9 cellular contexts compared by ENCODE assay signal in genomic region chr15:88634449-88634848, GRCh38. TPM values are rescaled to one million over a fixed set of nuclear protein-coding genes. Genes with fewer than 3 reads are reported as not detected.
DNase-seq lines count a peak whose midpoint lies in the region; ATAC-seq lines count a peak whose summit lies in the region.
"Had no signal": no experiment of that assay in that cellular context is flagged by ENCODE, and none has a peak within 500 bp of the region (broad histone marks: within the 10 kb centered on the region; RNA-seq: fewer than 3 reads in every experiment).

No MANE protein-coding gene starts in this region.

- peaks cover 62% of the 10 kb centered on the region for H3K36me3 ChIP-seq in KOPT-K1 (ENCODE audit: insufficient read depth, low read length)

- peaks cover 70% of the 10 kb centered on the region for H3K4me1 Mint-ChIP-seq in T-helper 1 cell treated with Interleukin-12 subunit alpha and Interleukin-12 subunit beta and Interleukin-4 antibody, amounts not matched to agents 30 μg/mL and 1 μg/mL, for 36 hours (ENCODE audit: low read depth)

- no peaks in the 10 kb centered on the region for H3K9me3 Mint-ChIP-seq in T-helper 1 cell treated with Interleukin-12 subunit alpha and Interleukin-12 subunit beta and Interleukin-4 antibody, amounts not matched to agents 30 μg/mL and 1 μg/mL, for 36 hours
- H3K9me3 Mint-ChIP-seq in activated naive CD4-positive, alpha-beta T cell treated with anti-CD3 and anti-CD28 coated beads, Interleukin-2, amount 50 U/mL, for 72 hours = no peaks in the 10 kb centered on the region

- H3K9me3 ChIP-seq in KOPT-K1 (ENCODE audit: insufficient read depth, low read length, poor library complexity, severe bottlenecking) = no peaks in the 10 kb centered on the region

- peaks cover 48% of the 10 kb centered on the region for H3K36me3 Mint-ChIP-seq in T-helper 1 cell treated with Interleukin-12 subunit alpha and Interleukin-12 subunit beta and Interleukin-4 antibody, amounts not matched to agents 30 μg/mL and 1 μg/mL, for 36 hours (ENCODE audit: low read depth)
- H3K36me3 Mint-ChIP-seq in activated naive CD4-positive, alpha-beta T cell treated with anti-CD3 and anti-CD28 coated beads, Interleukin-2, amount 50 U/mL, for 72 hours = peaks cover 24 to 56% of the 10 kb centered on the region in 2 donors

- in situ Hi-C loops in G401 (cut with HindIII; ENCODE audit: low sequenced_read_pairs) = no loop called here

- ATAC-seq in activated naive CD4-positive, alpha-beta T cell treated with anti-CD3 and anti-CD28 coated beads, Interleukin-2, amount 50 U/mL, for 72 hours = no peak
- ATAC-seq in GM21423 (IDR thresholded peaks at IDR 0.05; ENCODE audit: unreplicated experiment) = no peak

- DNase-seq in T-helper 1 cell (no peak), dermis blood vessel endothelial cell (no peak), G401 (ENCODE audit: low spot score) (no peak)
- DNase-seq in activated naive CD4-positive, alpha-beta T cell treated with anti-CD3 and anti-CD28 coated beads, Interleukin-2, amount 50 U/mL, for 72 hours (ENCODE audit: low spot score in 2 of 2) = no peak
- DNase-seq: NCI-H345 had no signal

- H3K27me3 Mint-ChIP-seq in T-helper 1 cell treated with Interleukin-12 subunit alpha and Interleukin-12 subunit beta and Interleukin-4 antibody, amounts not matched to agents 30 μg/mL and 1 μg/mL, for 36 hours (ENCODE audit: low read depth) = no peaks in the 10 kb centered on the region

- peak overlapping the region; percentile 60 for H3K27ac ChIP-seq in KOPT-K1 (ENCODE audit: low read depth, low read length, poor library complexity, severe bottlenecking)
- H3K27ac ChIP-seq in skin epidermis = peak overlapping the region in 12 of 21 experiments; percentile 4 to 97 (median 74)

- H3K4me3 Mint-ChIP-seq in T-helper 1 cell treated with Interleukin-12 subunit alpha and Interleukin-12 subunit beta and Interleukin-4 antibody, amounts not matched to agents 30 μg/mL and 1 μg/mL, for 36 hours = no peak overlapping the region

- H3K4me3 ChIP-seq in skin epidermis = no peak overlapping the region

- peak overlapping the region; percentile 64 for H3K27ac Mint-ChIP-seq in T-helper 1 cell treated with Interleukin-12 subunit alpha and Interleukin-12 subunit beta and Interleukin-4 antibody, amounts not matched to agents 30 μg/mL and 1 μg/mL, for 36 hours
- peak overlapping the region; percentile 32 to 84 for H3K27ac Mint-ChIP-seq in activated naive CD4-positive, alpha-beta T cell treated with anti-CD3 and anti-CD28 coated beads, Interleukin-2, amount 50 U/mL, for 72 hours

RNA-seq across cellular contexts. Expression of gene ISG20, which starts 4.4 kb away (rescaled TPM):
- 100 to 1,000 TPM in 1 of 2 donors, 10 to 100 TPM in 1; 53.9 to 118 TPM for total RNA-seq in activated naive CD4-positive, alpha-beta T cell treated with anti-CD3 and anti-CD28 coated beads, Interleukin-2, amount 50 U/mL, for 72 hours
- 22.2 and 49.4 TPM in 2 replicates for total RNA-seq in dermis blood vessel endothelial cell
- 6.6 and 12.5 TPM in 2 replicates for total RNA-seq in G401 (2014; rRNA removed; shearing (Covaris generic))

RNA-seq across cellular contexts. Expression of gene AEN, which starts 13.3 kb away (rescaled TPM):
- 100 to 1,000 TPM in 1 of 2 donors, 10 to 100 TPM in 1; 24.2 to 122 TPM for total RNA-seq in activated naive CD4-positive, alpha-beta T cell treated with anti-CD3 and anti-CD28 coated beads, Interleukin-2, amount 50 U/mL, for 72 hours
- 58.9 and 73.0 TPM in 2 replicates for total RNA-seq in dermis blood vessel endothelial cell
- 112 and 148 TPM in 2 replicates for total RNA-seq in G401 (2014; rRNA removed; shearing (Covaris generic))
